ENCODE assay signal across 14 cellular contexts in genomic region chr12:70052476-70052875, GRCh38.
"Had no signal": no experiment of that assay in that cellular context is flagged by ENCODE, and none has a peak within 500 bp of the region (broad histone marks: within the 10 kb centered on the region; RNA-seq: fewer than 3 reads in every experiment).

No MANE protein-coding gene starts in this region.

- H3K27me3 ChIP-seq: ovary, testis had no signal

- H3K36me3 ChIP-seq: ovary had no signal

- H3K4me3 ChIP-seq: mucosa of descending colon, ovary, testis had no signal

- H3K27ac ChIP-seq: ovary, testis had no signal

- ATAC-seq: activated CD8-positive, alpha-beta T cell treated with anti-CD3 and anti-CD28 coated beads, Interleukin-2, amount 10 ng/mL, durations not matched to agents 7 days and 5 days; activated naive CD8-positive, alpha-beta T cell treated with anti-CD3 and anti-CD28 coated beads, Interleukin-2, amount 50 U/mL, for 24 hours had no signal

- DNase-seq: activated CD4-positive, alpha-beta T cell treated with anti-CD3 and anti-CD28 coated beads for 48 hours; activated CD8-positive, alpha-beta memory T cell treated with anti-CD3 and anti-CD28 coated beads, Interleukin-2, amount 50 U/mL, for 48 hours; activated CD8-positive, alpha-beta T cell treated with anti-CD3 and anti-CD28 coated beads, Interleukin-2, amount 10 ng/mL, durations not matched to agents 7 days and 5 days; activated naive CD4-positive, alpha-beta T cell treated with Interleukin-2 at 50 U/mL for 16 hours; activated naive CD8-positive, alpha-beta T cell treated with anti-CD3 and anti-CD28 coated beads, Interleukin-2, amount 50 U/mL, for 24 hours; central memory CD4-positive, alpha-beta T cell; cortex of kidney; effector memory CD4-positive, alpha-beta T cell; glutamatergic neuron; stimulated activated CD4-positive, alpha-beta T cell treated with anti-CD3 and anti-CD28 coated beads, Interleukin-4, amount 100 ng/mL, for 1 hour; stimulated activated CD8-positive, alpha-beta memory T cell treated with anti-CD3 and anti-CD28 coated beads, Interleukin-4, amount 100 ng/mL, for 48 hours; testis had no signal

- H3K9me3 ChIP-seq: mucosa of descending colon, ovary, testis had no signal

- H3K4me1 ChIP-seq: testis had no signal
